ENCODE assay signal across 8 cellular contexts in genomic region chr3:42012935-42013651, GRCh38. TPM values are rescaled to one million over a fixed set of nuclear protein-coding genes. Genes with fewer than 3 reads are reported as not detected.
DNase-seq lines count a peak whose midpoint lies in the region; ATAC-seq and TF ChIP-seq lines count a peak whose summit lies in the region.

No MANE protein-coding gene starts in this region.

- H3K4me1 ChIP-seq in gastroesophageal sphincter (peaks cover 0 to 41% (median 4%) of the 10 kb centered on the region in 3 donors), suprapubic skin (peaks cover 26% of the 10 kb centered on the region)

- DNase-seq in COLO668 (lab: John Stamatoyannopoulos, UW; ENCODE audit: unreplicated experiment) (peak; percentile 78), SHP77 treated with DMSO at 0.1 percent for 48 hours (lab: John Stamatoyannopoulos, UW) (peak; percentile 42), nucleus accumbens (lab: John Stamatoyannopoulos, UW) (peak in 37 of 56 donors; percentile 4 to 79 (median 37)), suprapubic skin (ENCODE audit: low spot score in 2 of 2) (peak; percentile 80 to 84)
- DNase-seq in activated naive CD4-positive, alpha-beta T cell (lab: John Stamatoyannopoulos, UW): peak; percentile 8 to 57 (median 34)

- peak overlapping the region; percentile 45 to 98 for H3K4me3 ChIP-seq in gastroesophageal sphincter
- peak overlapping the region; percentile 96 for H3K4me3 ChIP-seq in suprapubic skin

- peak in 1 of 4 experiments; percentile 12 for TF ChIP-seq CTCF in gastroesophageal sphincter (IDR thresholded peaks at IDR 0.05)
- TF ChIP-seq CTCF in suprapubic skin (IDR thresholded peaks at IDR 0.05): no peak

- H3K27ac ChIP-seq in gastroesophageal sphincter: peak overlapping the region; percentile 64 to 98 (median 89)
- H3K27ac ChIP-seq in suprapubic skin: peak overlapping the region; percentile 86

- no peaks in the 10 kb centered on the region for H3K9me3 ChIP-seq in gastroesophageal sphincter
- H3K9me3 ChIP-seq in suprapubic skin: no peaks in the 10 kb centered on the region

- peak in 1 of 2 donors; percentile 14 for TF ChIP-seq POLR2A in gastroesophageal sphincter (IDR thresholded peaks at IDR 0.05)
- no peak for TF ChIP-seq POLR2A in suprapubic skin (IDR thresholded peaks at IDR 0.05)

- H3K27me3 ChIP-seq in gastroesophageal sphincter (no peaks in the 10 kb centered on the region), suprapubic skin (no peaks in the 10 kb centered on the region)

- TF ChIP-seq EP300 in gastroesophageal sphincter (IDR thresholded peaks at IDR 0.05): no peak
- TF ChIP-seq EP300 in suprapubic skin (IDR thresholded peaks at IDR 0.05): no peak

- peak; percentile 83 for ATAC-seq in GM19351 (IDR thresholded peaks at IDR 0.05; ENCODE audit: unreplicated experiment)
- ATAC-seq in HG03457 (IDR thresholded peaks at IDR 0.05; ENCODE audit: unreplicated experiment): peak; percentile 67
- peak; percentile 91 for ATAC-seq in gastroesophageal sphincter

- WGBS in gastroesophageal sphincter (ENCODE audit: low coverage in 1 of 2), 2 donors: 0 to 10% methylated on average over 4 of the region's 51 CpGs
- 2% methylated on average over 11 of the region's 51 CpGs for WGBS in suprapubic skin

- H3K36me3 ChIP-seq in gastroesophageal sphincter (no peaks in the 10 kb centered on the region), suprapubic skin (no peaks in the 10 kb centered on the region)

RNA-seq across cellular contexts. Expression of gene ULK4, which starts 51.2 kb away (rescaled TPM):
- 10 to 100 TPM in 2 of 4 donors, 1 to 10 TPM in 2; 3.8 to 15.4 (median 8.8) TPM for total RNA-seq in gastroesophageal sphincter
- total RNA-seq in suprapubic skin: 10 to 100 TPM; 11.7 to 21.7 (median 16.6) TPM

Comparison
In these comparisons a context has a peak if more than half of its experiments do, and no peak if none do; other contexts are left out.
1. Peak in every context shown above with its lines: DNase-seq, ATAC-seq, H3K4me3 ChIP-seq and H3K27ac ChIP-seq.